Comparison of ENCODE assay signal across 15 cellular contexts in the genomic region with DNA sequence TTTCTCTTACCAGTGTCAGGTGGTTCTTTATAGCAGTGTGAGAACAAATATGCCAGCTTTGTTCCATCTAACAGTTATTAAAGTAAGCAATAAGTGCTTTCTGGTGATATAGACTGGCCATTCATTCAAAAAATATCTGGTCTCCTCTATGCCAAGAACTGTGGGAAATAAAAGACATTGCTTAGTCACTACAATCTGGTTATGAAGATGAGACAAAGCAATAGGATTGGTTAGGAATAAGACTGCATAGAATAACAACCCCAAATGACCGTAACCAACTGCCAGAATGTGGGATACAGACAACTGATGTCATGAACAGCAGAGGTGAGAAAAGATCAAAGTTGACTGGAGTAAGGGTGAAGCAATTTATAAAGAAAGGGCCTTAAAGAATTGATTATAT.
"Had no signal": no experiment of that assay in that cellular context is flagged by ENCODE, and none has a peak within 500 bp of the region (broad histone marks: within the 10 kb centered on the region; RNA-seq: fewer than 3 reads in every experiment).

No MANE protein-coding gene starts in this region.

- H3K27ac ChIP-seq: colonic mucosa, right atrium auricular region had no signal

- DNase-seq: activated CD4-positive, alpha-beta memory T cell treated with anti-CD3 and anti-CD28 coated beads for 36 hours; activated CD4-positive, alpha-beta T cell treated with anti-CD3 and anti-CD28 coated beads for 1 hour; activated gamma-delta T cell treated with Interleukin-2 at 50 U/mL for 16 hours; activated naive CD8-positive, alpha-beta T cell treated with anti-CD3 and anti-CD28 coated beads for 36 hours; activated T-cell treated with anti-CD3 and anti-CD28 coated beads, Interleukin-2, amount 50 U/mL, for 72 hours; aorta; colonic mucosa; effector CD4-positive, alpha-beta T cell; left colon; midbrain; stimulated activated naive CD4-positive, alpha-beta T cell; T1000 had no signal

- H3K9me3 ChIP-seq: colonic mucosa had no signal

- H3K4me3 ChIP-seq: colonic mucosa, lung, right atrium auricular region had no signal

- H3K27me3 ChIP-seq: colonic mucosa, right atrium auricular region had no signal

- H3K36me3 ChIP-seq: colonic mucosa, right atrium auricular region had no signal

- H3K27ac Mint-ChIP-seq: activated CD4-positive, alpha-beta memory T cell treated with anti-CD3 and anti-CD28 coated beads for 36 hours; activated naive CD8-positive, alpha-beta T cell treated with anti-CD3 and anti-CD28 coated beads for 36 hours; activated T-cell treated with anti-CD3 and anti-CD28 coated beads, Interleukin-2, amount 50 U/mL, for 72 hours; type B pancreatic cell had no signal

- H3K4me3 Mint-ChIP-seq: activated CD4-positive, alpha-beta memory T cell treated with anti-CD3 and anti-CD28 coated beads for 36 hours; activated naive CD8-positive, alpha-beta T cell treated with anti-CD3 and anti-CD28 coated beads for 36 hours; activated T-cell treated with anti-CD3 and anti-CD28 coated beads, Interleukin-2, amount 50 U/mL, for 72 hours; type B pancreatic cell had no signal

- ATAC-seq: left colon had no signal

- H3K4me1 ChIP-seq: colonic mucosa, right atrium auricular region had no signal

- H3K27me3 Mint-ChIP-seq: activated CD4-positive, alpha-beta memory T cell treated with anti-CD3 and anti-CD28 coated beads for 36 hours; activated naive CD8-positive, alpha-beta T cell treated with anti-CD3 and anti-CD28 coated beads for 36 hours; type B pancreatic cell had no signal
